In the genomic region with DNA sequence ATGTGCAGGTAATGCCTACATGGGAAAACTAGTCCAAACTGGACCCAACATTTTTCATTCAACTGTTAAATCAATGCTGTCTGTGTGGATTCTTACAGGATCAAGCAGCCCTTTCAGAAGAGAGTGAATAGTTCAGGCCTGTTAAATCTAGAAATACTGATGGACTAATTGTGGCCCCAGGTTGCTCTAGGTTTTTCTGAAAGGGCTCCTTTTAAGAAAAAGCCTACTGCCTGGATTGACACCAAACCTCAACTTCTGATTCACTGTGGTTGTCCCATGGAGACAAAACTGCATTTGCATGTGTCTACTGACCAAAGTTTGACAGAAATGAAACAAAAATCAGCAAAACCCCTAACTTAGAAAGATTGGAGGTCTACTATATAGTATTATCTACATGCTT, we compare ENCODE assay signal across 21 cellular contexts.
"Had no signal": no experiment of that assay in that cellular context is flagged by ENCODE, and none has a peak within 500 bp of the region (broad histone marks: within the 10 kb centered on the region; RNA-seq: fewer than 3 reads in every experiment).

No MANE protein-coding gene starts in this region.

- H3K4me3 Mint-ChIP-seq: stimulated activated naive B cell treated with anti-CD40 and anti-IgM and Interleukin-4, amounts not matched to agents 10 μg/mL and 1 μg/mL and 100 μg/mL, for 72 hours had no signal

- H3K27me3 ChIP-seq: spleen, thyroid gland had no signal

- H3K36me3 ChIP-seq: thyroid gland had no signal

- H3K9me3 Mint-ChIP-seq: immature natural killer cell; stimulated activated naive B cell treated with anti-CD40 and anti-IgM and Interleukin-4, amounts not matched to agents 10 μg/mL and 1 μg/mL and 100 μg/mL, for 72 hours had no signal

- H3K27ac Mint-ChIP-seq: stimulated activated naive B cell treated with anti-CD40 and anti-IgM and Interleukin-4, amounts not matched to agents 10 μg/mL and 1 μg/mL and 100 μg/mL, for 72 hours had no signal

- H3K4me3 ChIP-seq: left ventricle myocardium inferior, spleen, thyroid gland had no signal

- DNase-seq: activated CD4-positive, alpha-beta T cell treated with anti-CD3 and anti-CD28 coated beads, Interleukin-2, amount 50 U/mL, for 48 hours; activated gamma-delta T cell; activated T-cell treated with anti-CD3 and anti-CD28 coated beads, Interleukin-2, amount 50 U/mL, for 1 hour; cerebellar nuclear complex; cortex of kidney; effector CD4-positive, alpha-beta T cell; immature natural killer cell; kidney glomerular epithelial cell; left ventricle myocardium inferior; mammary epithelial cell; midbrain; occipital lobe; posterior cingulate gyrus; retina; spleen; stimulated activated CD4-positive, alpha-beta T cell treated with anti-CD3 and anti-CD28 coated beads, Interleukin-4, amount 100 ng/mL, for 4 hours; stimulated activated naive B cell treated with anti-CD40 and anti-IgM and Interleukin-4, amounts not matched to agents 10 μg/mL and 1 μg/mL and 100 μg/mL, for 72 hours; T-helper 2 cell; thyroid gland; WERI-Rb-1 had no signal

- H3K27ac ChIP-seq: left ventricle myocardium inferior, spleen, thyroid gland, WERI-Rb-1 had no signal

- H3K9me3 ChIP-seq: left ventricle myocardium inferior, spleen, thyroid gland had no signal

- H3K4me1 Mint-ChIP-seq: stimulated activated naive B cell treated with anti-CD40 and anti-IgM and Interleukin-4, amounts not matched to agents 10 μg/mL and 1 μg/mL and 100 μg/mL, for 72 hours had no signal

- ATAC-seq: esophagus mucosa; stimulated activated naive B cell treated with anti-CD40 and anti-IgM and Interleukin-4, amounts not matched to agents 10 μg/mL and 1 μg/mL and 100 μg/mL, for 72 hours had no signal

- H3K27me3 Mint-ChIP-seq: stimulated activated naive B cell treated with anti-CD40 and anti-IgM and Interleukin-4, amounts not matched to agents 10 μg/mL and 1 μg/mL and 100 μg/mL, for 72 hours had no signal

- H3K4me1 ChIP-seq: spleen had no signal
